10 cellular contexts compared by ENCODE assay signal in genomic region chr10:100008142-100008522, GRCh38. TPM values are rescaled to one million over a fixed set of nuclear protein-coding genes. Genes with fewer than 3 reads are reported as not detected.
DNase-seq lines count a peak whose midpoint lies in the region; ATAC-seq, FAIRE-seq and TF ChIP-seq lines count a peak whose summit lies in the region.
"Had no signal": no experiment of that assay in that cellular context is flagged by ENCODE, and none has a peak within 500 bp of the region (broad histone marks: within the 10 kb centered on the region; RNA-seq: fewer than 3 reads in every experiment).

No MANE protein-coding gene starts in this region.

- TF ChIP-seq CTCF in ascending aorta (IDR thresholded peaks at IDR 0.05) (no peak), kidney (IDR thresholded peaks at IDR 0.05; ENCODE audit: borderline replicate concordance, extremely low read depth, insufficient read depth) (no peak), upper lobe of right lung (IDR thresholded peaks at IDR 0.05) (no peak)

- H3K4me1 ChIP-seq in ascending aorta (peaks cover 3 to 19% of the 10 kb centered on the region in 2 donors), kidney (ENCODE audit: control insufficient read depth in 1 of 2, insufficient read depth in 1 of 2, low read depth in 1 of 2, low read length in 2 of 2) (peaks cover 10 to 12% of the 10 kb centered on the region in 2 donors), upper lobe of right lung (peaks cover 44% of the 10 kb centered on the region)

- intact Hi-C loops in activated naive CD4-positive, alpha-beta T cell treated with anti-CD3 and anti-CD28 coated beads for 36 hours (cut with micrococcal nuclease), result loop anchor here (2.0 to 5.0 kb wide), 6 partner anchors 141 to 576 kb away; partner anchors contain the start of genes BLOC1S2, CHUK, COX15 and CUTC
- intact Hi-C loops in ascending aorta (cut with DNase I) (loop anchor here (10.0 kb wide), 2 partner anchors 93 to 383 kb away; partner anchors contain the start of gene SLC25A28), kidney (cut with DNase I) (no loop called here), upper lobe of right lung (cut with DNase I) (no loop called here)

- peak overlapping the region; percentile 78 to 98 for H3K4me3 ChIP-seq in ascending aorta
- peak overlapping the region; percentile 87 to 94 for H3K4me3 ChIP-seq in kidney (ENCODE audit: low read length in 2 of 2)
- peak overlapping the region; percentile 83 for H3K4me3 ChIP-seq in upper lobe of right lung

- no peaks in the 10 kb centered on the region for H3K27me3 ChIP-seq in ascending aorta
- no peaks in the 10 kb centered on the region for H3K27me3 ChIP-seq in upper lobe of right lung

- H3K36me3 Mint-ChIP-seq in activated naive CD4-positive, alpha-beta T cell treated with anti-CD3 and anti-CD28 coated beads for 36 hours (ENCODE audit: low read depth), result no peaks in the 10 kb centered on the region
- H3K36me3 Mint-ChIP-seq in activated naive CD4-positive, alpha-beta T cell treated with anti-CD3 and anti-CD28 coated beads, Interleukin-2, amount 50 U/mL, for 72 hours, result no peaks in the 10 kb centered on the region

- ATAC-seq in activated naive CD4-positive, alpha-beta T cell treated with anti-CD3 and anti-CD28 coated beads, Interleukin-2, amount 50 U/mL, for 72 hours, result no peak
- ATAC-seq in upper lobe of right lung (no peak), GM21529 (IDR thresholded peaks at IDR 0.05; ENCODE audit: unreplicated experiment) (no peak), HG03571 (IDR thresholded peaks at IDR 0.05; ENCODE audit: unreplicated experiment) (no peak)

- no peak overlapping the region for H3K9ac ChIP-seq in kidney (ENCODE audit: low read length in 2 of 2)

- peaks cover 7% of the 10 kb centered on the region for H3K27me3 Mint-ChIP-seq in activated naive CD4-positive, alpha-beta T cell treated with anti-CD3 and anti-CD28 coated beads for 36 hours (ENCODE audit: low read depth)

- no peak overlapping the region for H3K27ac ChIP-seq in ascending aorta
- H3K27ac ChIP-seq in kidney (ENCODE audit: low read depth in 2 of 2, low read length in 2 of 2), result no peak overlapping the region
- H3K27ac ChIP-seq in upper lobe of right lung, result no peak overlapping the region

- H3K9me3 ChIP-seq in ascending aorta (no peaks in the 10 kb centered on the region), kidney (ENCODE audit: control insufficient read depth in 1 of 2, low read length in 2 of 2) (no peaks in the 10 kb centered on the region), upper lobe of right lung (no peaks in the 10 kb centered on the region)

- peak overlapping the region; percentile 78 for H3K4me3 Mint-ChIP-seq in activated naive CD4-positive, alpha-beta T cell treated with anti-CD3 and anti-CD28 coated beads for 36 hours

- H3K4me1 Mint-ChIP-seq in activated naive CD4-positive, alpha-beta T cell treated with anti-CD3 and anti-CD28 coated beads for 36 hours (ENCODE audit: low read depth), result peaks cover 39% of the 10 kb centered on the region

- no peak for DNase-seq in activated naive CD4-positive, alpha-beta T cell treated with anti-CD3 and anti-CD28 coated beads for 36 hours
- no peak for DNase-seq in activated naive CD4-positive, alpha-beta T cell treated with anti-CD3 and anti-CD28 coated beads, Interleukin-2, amount 50 U/mL, for 72 hours (ENCODE audit: low spot score in 2 of 2)
- DNase-seq in ascending aorta (ENCODE audit: low spot score in 2 of 2), result no peak
- DNase-seq in kidney, result no peak
- no peak for DNase-seq in upper lobe of right lung
- no peak for DNase-seq in mucosa of gallbladder (ENCODE audit: low spot score)
- DNase-seq: DMS153 had no signal

- no peaks in the 10 kb centered on the region for H3K36me3 ChIP-seq in ascending aorta
- no peaks in the 10 kb centered on the region for H3K36me3 ChIP-seq in kidney (ENCODE audit: control insufficient read depth in 1 of 2, insufficient read depth in 2 of 2, low read length in 2 of 2)
- H3K36me3 ChIP-seq in upper lobe of right lung, result no peaks in the 10 kb centered on the region

- no peak for FAIRE-seq in kidney (lab: Jason Lieb, UNC)
- FAIRE-seq: colon had no signal

- no peaks in the 10 kb centered on the region for H3K9me3 Mint-ChIP-seq in activated naive CD4-positive, alpha-beta T cell treated with anti-CD3 and anti-CD28 coated beads for 36 hours
- H3K9me3 Mint-ChIP-seq in activated naive CD4-positive, alpha-beta T cell treated with anti-CD3 and anti-CD28 coated beads, Interleukin-2, amount 50 U/mL, for 72 hours, result no peaks in the 10 kb centered on the region

- H3K27ac Mint-ChIP-seq in activated naive CD4-positive, alpha-beta T cell treated with anti-CD3 and anti-CD28 coated beads for 36 hours, result no peak overlapping the region
- H3K27ac Mint-ChIP-seq in activated naive CD4-positive, alpha-beta T cell treated with anti-CD3 and anti-CD28 coated beads, Interleukin-2, amount 50 U/mL, for 72 hours, result no peak overlapping the region

- CTCF ChIA-PET in activated naive CD4-positive, alpha-beta T cell treated with anti-CD3 and anti-CD28 coated beads for 36 hours (lab: Charles Lee), result interaction anchor here (1.8 to 4.2 kb wide), 2 partner anchors 14 to 162 kb away, joined by 8 to 40 read pairs; no protein-coding TSS in a partner anchor

RNA-seq across cellular contexts. Expression of gene DNMBP, which starts 1.6 kb away (rescaled TPM):
- total RNA-seq in activated naive CD4-positive, alpha-beta T cell treated with anti-CD3 and anti-CD28 coated beads for 36 hours, result 1 to 10 TPM; 2.2 to 2.4 TPM
- total RNA-seq in activated naive CD4-positive, alpha-beta T cell treated with anti-CD3 and anti-CD28 coated beads, Interleukin-2, amount 50 U/mL, for 72 hours, result 1 to 10 TPM; 3.2 to 3.4 TPM
- total RNA-seq in ascending aorta, result 15.9 TPM
- total RNA-seq in kidney, result 23.7 TPM
- 11.6 TPM for polyA plus RNA-seq in kidney (ENCODE audit: insufficient read depth, low read depth, low replicate concordance)
- 12.5 TPM for total RNA-seq in upper lobe of right lung
- total RNA-seq in mucosa of gallbladder, result 31.8 TPM

Comparison
In these comparisons a context has a peak if more than half of its experiments do, and no peak if none do; other contexts are left out.
1. intact Hi-C loops: an anchor here in activated naive CD4-positive, alpha-beta T cell treated with anti-CD3 and anti-CD28 coated beads for 36 hours (2.0 to 5.0 kb wide) and ascending aorta (10.0 kb wide); none called in kidney and upper lobe of right lung.